In genomic region chr19:17455711-17456123, GRCh38 we compare ENCODE assay signal across 19 cellular contexts. TPM values are rescaled to one million over a fixed set of nuclear protein-coding genes. Genes with fewer than 3 reads are reported as not detected.
DNase-seq lines count a peak whose midpoint lies in the region; ATAC-seq, FAIRE-seq and TF ChIP-seq lines count a peak whose summit lies in the region.
"Had no signal": no experiment of that assay in that cellular context is flagged by ENCODE, and none has a peak within 500 bp of the region (broad histone marks: within the 10 kb centered on the region; RNA-seq: fewer than 3 reads in every experiment).

No MANE protein-coding gene starts in this region.

- H3K27ac ChIP-seq in GM23338 (ENCODE audit: low read depth) (no peak overlapping the region), astrocyte (ENCODE audit: low read depth, low read length) (no peak overlapping the region), HepG2 (ENCODE audit: extremely low read length, insufficient read depth, low read length) (no peak overlapping the region)
- H3K27ac ChIP-seq: coronary artery, lower lobe of right lung had no signal

- H3K4me1 ChIP-seq in GM23338 (ENCODE audit: insufficient read depth), result peaks cover 12% of the 10 kb centered on the region
- H3K4me1 ChIP-seq in astrocyte (ENCODE audit: insufficient read depth, low read length), result no peaks in the 10 kb centered on the region
- H3K4me1 ChIP-seq in HepG2 (ENCODE audit: insufficient read depth, low read length), result no peaks in the 10 kb centered on the region
- H3K4me1 ChIP-seq: lower lobe of right lung had no signal

- no peak overlapping the region for H3K27ac Mint-ChIP-seq in GM23338
- no peak overlapping the region for H3K27ac Mint-ChIP-seq in astrocyte (ENCODE audit: unreplicated experiment)
- H3K27ac Mint-ChIP-seq in immature natural killer cell, result no peak overlapping the region
- H3K27ac Mint-ChIP-seq: natural killer cell; T-helper 2 cell treated with Interferon-gamma antibody and Interleukin-4, amounts not matched to agents 5 μg/mL and 100 μg/mL, for 36 hours had no signal

- CTCF ChIA-PET in HepG2 (lab: Yijun Ruan, JAX; ENCODE audit: low intra/inter-chr PET ratio, low total read pairs), result no interaction called here

- H3K9me3 ChIP-seq in astrocyte (ENCODE audit: insufficient read depth, low read depth, low read length) (peaks cover 2% of the 10 kb centered on the region), HepG2 (ENCODE audit: low read length) (no peaks in the 10 kb centered on the region), MG63 (no peaks in the 10 kb centered on the region; the same call in 1 of the 2 replicates)
- H3K9me3 ChIP-seq: lower lobe of right lung had no signal

- H4K20me1 ChIP-seq in GM23338 (replicated peaks; ENCODE audit: insufficient read depth), result no peaks in the 10 kb centered on the region
- H4K20me1 ChIP-seq in astrocyte (ENCODE audit: insufficient read depth, low read length), result no peaks in the 10 kb centered on the region
- H4K20me1 ChIP-seq in HepG2 (ENCODE audit: insufficient read depth, low read length), result no peaks in the 10 kb centered on the region

- H3K36me3 Mint-ChIP-seq in GM23338 (ENCODE audit: low read depth) (no peaks in the 10 kb centered on the region; the same call in 2 of the 3 replicates), astrocyte (ENCODE audit: low read depth, unreplicated experiment) (no peaks in the 10 kb centered on the region), immature natural killer cell (no peaks in the 10 kb centered on the region)
- H3K36me3 Mint-ChIP-seq: natural killer cell had no signal

- TF ChIP-seq CTCF in GM23338 (conservative IDR thresholded peaks at IDR 0.05; ENCODE audit: low read depth in 2 of 2) (no peak), astrocyte (IDR thresholded peaks at IDR 0.05; ENCODE audit: insufficient read depth, low read depth, low read length) (no peak), HepG2 (CRISPR knock-in tag; IDR thresholded peaks at IDR 0.05) (no peak; the same call in 1 of the 2 replicates)

- no peaks in the 10 kb centered on the region for H3K79me2 ChIP-seq in GM23338 (replicated peaks; ENCODE audit: insufficient read depth)
- H3K79me2 ChIP-seq in astrocyte (ENCODE audit: insufficient read depth, low read length), result no peaks in the 10 kb centered on the region
- H3K79me2 ChIP-seq in HepG2 (ENCODE audit: insufficient read depth, low read length), result no peaks in the 10 kb centered on the region

- H3K4me3 Mint-ChIP-seq in GM23338, result no peak overlapping the region
- H3K4me3 Mint-ChIP-seq in astrocyte (ENCODE audit: unreplicated experiment), result no peak overlapping the region
- no peak overlapping the region for H3K4me3 Mint-ChIP-seq in immature natural killer cell
- H3K4me3 Mint-ChIP-seq: natural killer cell; T-helper 2 cell treated with Interferon-gamma antibody and Interleukin-4, amounts not matched to agents 5 μg/mL and 100 μg/mL, for 36 hours had no signal

- no peak for TF ChIP-seq EP300 in HepG2 (IDR thresholded peaks at IDR 0.05; ENCODE audit: low read depth in 2 of 2, low read length in 2 of 2)
- TF ChIP-seq EP300 in HepG2 (CRISPR knock-in tag; IDR thresholded peaks at IDR 0.05; ENCODE audit: borderline replicate concordance), result no peak

- FAIRE-seq in astrocyte (lab: Jason Lieb, UNC) (no peak), HepG2 (lab: Jason Lieb, UNC) (no peak)
- FAIRE-seq: D721Med, frontal cortex, GM18507 had no signal

- H3F3A ChIP-seq in GM23338 (replicated peaks; ENCODE audit: low read depth), result peaks cover 3% of the 10 kb centered on the region; the same call in 1 of the 2 replicates

- H3K4me3 ChIP-seq in GM23338 (peak overlapping the region; percentile 46), astrocyte (ENCODE audit: insufficient read depth, low read depth, low read length) (no peak overlapping the region), HepG2 (replicated peaks in 1 of 3; ENCODE audit: insufficient read depth in 1 of 3, low read depth in 2 of 3, low read length in 3 of 3) (no peak overlapping the region), MG63 (no peak overlapping the region)
- H3K4me3 ChIP-seq: coronary artery, lower lobe of right lung had no signal

- no peak for TF ChIP-seq POLR2A in HepG2 (IDR thresholded peaks at IDR 0.05; ENCODE audit: insufficient read depth in 1 of 2, low read depth in 2 of 2, low read length in 2 of 2)

- POLR2A ChIA-PET in HepG2 (lab: Yijun Ruan, JAX), result no interaction called here

- H2AFZ ChIP-seq in GM23338, result peak overlapping the region; percentile 38; the same call in 1 of the 2 replicates
- H2AFZ ChIP-seq in astrocyte (ENCODE audit: low read depth, low read length), result peak overlapping the region; percentile 47
- H2AFZ ChIP-seq in HepG2 (ENCODE audit: low read length), result no peak overlapping the region

- H3K9me3 Mint-ChIP-seq in GM23338, result peaks cover 4% of the 10 kb centered on the region; the same call in 1 of the 3 replicates
- H3K9me3 Mint-ChIP-seq in astrocyte (ENCODE audit: unreplicated experiment), result no peaks in the 10 kb centered on the region
- no peaks in the 10 kb centered on the region for H3K9me3 Mint-ChIP-seq in immature natural killer cell
- H3K9me3 Mint-ChIP-seq: natural killer cell; T-helper 2 cell treated with Interferon-gamma antibody and Interleukin-4, amounts not matched to agents 5 μg/mL and 100 μg/mL, for 36 hours had no signal

- no peaks in the 10 kb centered on the region for H3K36me3 ChIP-seq in GM23338 (ENCODE audit: insufficient read depth)
- H3K36me3 ChIP-seq in astrocyte (ENCODE audit: insufficient read depth, low read length), result no peaks in the 10 kb centered on the region
- H3K36me3 ChIP-seq in HepG2 (replicated peaks in 1 of 2; ENCODE audit: control insufficient read depth in 1 of 2, insufficient read depth in 2 of 2, low read length in 2 of 2), result no peaks in the 10 kb centered on the region
- H3K36me3 ChIP-seq in MG63, result no peaks in the 10 kb centered on the region
- H3K36me3 ChIP-seq: lower lobe of right lung had no signal

- ATAC-seq in GM23338, result peak; percentile 40
- ATAC-seq in HepG2, result peak; percentile 27; the same call in 2 of the 3 replicates
- no peak for ATAC-seq in GM21423 (IDR thresholded peaks at IDR 0.05; ENCODE audit: unreplicated experiment)

- H3K9ac ChIP-seq in astrocyte (ENCODE audit: low read length), result no peak overlapping the region
- no peak overlapping the region for H3K9ac ChIP-seq in HepG2 (ENCODE audit: insufficient read depth, low read depth, low read length)

- no TSS peak for BruUV-seq in HepG2 (replicated peaks; lab: Mats Ljungman, UMichigan)

- no peaks in the 10 kb centered on the region for H3K9me2 ChIP-seq in GM23338 (ENCODE audit: insufficient read depth)

- H3K4me1 Mint-ChIP-seq in GM23338 (peaks cover 10% of the 10 kb centered on the region), astrocyte (ENCODE audit: low read depth, unreplicated experiment) (no peaks in the 10 kb centered on the region), immature natural killer cell (peaks cover 2 to 4% of the 10 kb centered on the region in 2 donors)
- H3K4me1 Mint-ChIP-seq: natural killer cell had no signal

- in situ Hi-C loops in HepG2 (cut with HindIII; ENCODE audit: extremely low pct_ligation_motif_present, low pct_unique_long_range_greater_than_20kb), result loop anchor here (10.0 kb wide), 1 partner anchor 119 kb away; no protein-coding TSS in a partner anchor

- intact Hi-C loops in HepG2 (cut with micrococcal nuclease; ENCODE audit: unreplicated experiment), result no loop called here

- H3K27me3 ChIP-seq in GM23338 (ENCODE audit: insufficient read depth), result peaks cover 43% of the 10 kb centered on the region
- H3K27me3 ChIP-seq in astrocyte (ENCODE audit: insufficient read depth, low read length), result peaks cover 20% of the 10 kb centered on the region
- H3K27me3 ChIP-seq in HepG2 (ENCODE audit: control insufficient read depth in 1 of 2, insufficient read depth in 2 of 2, low read length in 2 of 2), result peaks cover 4 to 25% of the 10 kb centered on the region in 2 experiments; a peak in 4 of 5 replicates
- peaks cover 34% of the 10 kb centered on the region for H3K27me3 ChIP-seq in MG63

- peaks cover 27% of the 10 kb centered on the region for H3K27me3 Mint-ChIP-seq in GM23338 (ENCODE audit: insufficient read depth, low read depth, poor library complexity)
- peaks cover 33% of the 10 kb centered on the region for H3K27me3 Mint-ChIP-seq in astrocyte (ENCODE audit: low read depth, unreplicated experiment)
- peaks cover 13 to 29% (median 25%) of the 10 kb centered on the region in 3 donors for H3K27me3 Mint-ChIP-seq in immature natural killer cell (ENCODE audit: low read depth in 3 of 3)

- WGBS in HepG2 (ENCODE audit: low lambda C conversion rate), result no CpG with 5 or more reads among the region's 35 CpGs

- DNase-seq in AG20443 (ENCODE audit: low spot score), result peak; percentile 31
- peak; percentile 55 for DNase-seq in GM23338 (ENCODE audit: low spot score)
- DNase-seq in astrocyte (ENCODE audit: low read depth), result no peak
- DNase-seq in HepG2 (ENCODE audit: low spot score), result no peak
- DNase-seq in stimulated activated naive CD4-positive, alpha-beta T cell (lab: John Stamatoyannopoulos, UW), result no peak
- DNase-seq in MG63, result no peak
- DNase-seq in immature natural killer cell, result no peak
- DNase-seq: activated CD8-positive, alpha-beta memory T cell treated with anti-CD3 and anti-CD28 coated beads, Interleukin-2, amount 50 U/mL, for 4 hours; lower lobe of right lung; natural killer cell; NCI-H1048; Right ventricle myocardium superior; substantia nigra had no signal

- peak overlapping the region; percentile 69 for H3K4me2 ChIP-seq in GM23338
- H3K4me2 ChIP-seq in astrocyte (ENCODE audit: low read length), result no peak overlapping the region
- H3K4me2 ChIP-seq in HepG2 (ENCODE audit: low read depth, low read length), result no peak overlapping the region

- TF ChIP-seq RAD21 in HepG2 (CRISPR knock-in tag; IDR thresholded peaks at IDR 0.05), result no peak

RNA-seq across cellular contexts. Expression of gene NXNL1, which starts 5.0 kb away (rescaled TPM):
- not detected in 2 replicates for total RNA-seq in GM23338 (2014; rRNA removed; shearing (Covaris generic))
- polyA plus RNA-seq in GM23338 (2016; fragmentation: Nextera tagmentation; extraction: Ambion mirVana) (not detected in 2 replicates), HepG2 (2011; rRNA removed) (not detected in 2 replicates), immature natural killer cell (not detected)
- total RNA-seq in astrocyte (not detected in 2 replicates), HepG2 (2016; rRNA removed; fragmentation: Illumina TruSeq; extraction: Trizol) (not detected in 2 replicates)
- total RNA-seq in HepG2 (2016; cell fraction: cytosol; rRNA removed; fragmentation: Illumina TruSeq; extraction: Trizol; ENCODE audit: low read depth), result not detected in 2 replicates
- total RNA-seq in HepG2 (2016; cell fraction: insoluble cytoplasmic fraction; rRNA removed; fragmentation: Illumina TruSeq; extraction: Trizol), result not detected in 2 replicates
- not detected in 2 replicates for total RNA-seq in HepG2 (2016; cell fraction: membrane; rRNA removed; fragmentation: Illumina TruSeq; extraction: Trizol)
- total RNA-seq in HepG2 (2016; cell fraction: nucleus; rRNA removed; fragmentation: Illumina TruSeq; extraction: Trizol), result not detected in 2 replicates
- polyA plus RNA-seq in HepG2 (2011; cell fraction: cytosol; rRNA removed), result not detected in 2 replicates
- not detected in 2 replicates for polyA plus RNA-seq in HepG2 (2011; cell fraction: nucleus; rRNA removed)
- polyA plus RNA-seq in HepG2 (2012), result not detected in 2 replicates
- not detected in 2 replicates for polyA plus RNA-seq in HepG2 (2016; cell fraction: cytosol; fragmentation: Illumina TruSeq; extraction: Trizol; ENCODE audit: low read depth)
- polyA plus RNA-seq in HepG2 (2016; cell fraction: insoluble cytoplasmic fraction; fragmentation: Illumina TruSeq; extraction: Trizol; ENCODE audit: low read depth), result not detected in 2 replicates
- not detected in 2 replicates for polyA plus RNA-seq in HepG2 (2016; cell fraction: membrane; fragmentation: Illumina TruSeq; extraction: Trizol; ENCODE audit: low read depth)
- not detected in 2 replicates for polyA plus RNA-seq in HepG2 (2016; cell fraction: nucleus; fragmentation: Illumina TruSeq; extraction: Trizol; ENCODE audit: insufficient read depth, low read depth)
- not detected in 2 replicates for polyA minus RNA-seq in HepG2 (2011; rRNA and poly(A)+ RNA removed; ENCODE audit: low replicate concordance)
- not detected in 2 replicates for polyA minus RNA-seq in HepG2 (2011; cell fraction: cytosol; rRNA and poly(A)+ RNA removed)
- polyA minus RNA-seq in HepG2 (2011; cell fraction: nucleus; rRNA and poly(A)+ RNA removed), result not detected in 2 replicates
- not detected in 2 replicates for total RNA-seq in MG63 (2014; rRNA removed; shearing (Covaris generic); ENCODE audit: low replicate concordance)
- total RNA-seq: frontal cortex, lower lobe of right lung, natural killer cell had no signal

RNA-seq across cellular contexts. Expression of gene TMEM221, which starts 7.2 kb away (rescaled TPM):
- 0.90 and 1.8 TPM in 2 replicates for total RNA-seq in GM23338 (2014; rRNA removed; shearing (Covaris generic))
- polyA plus RNA-seq in GM23338 (2016; fragmentation: Nextera tagmentation; extraction: Ambion mirVana), result 0.40 and 1.8 TPM in 2 replicates
- 0.19 and 0.23 TPM in 2 replicates for total RNA-seq in astrocyte
- 0.55 and 0.77 TPM in 2 replicates for total RNA-seq in HepG2 (2016; rRNA removed; fragmentation: Illumina TruSeq; extraction: Trizol)
- total RNA-seq in HepG2 (2016; cell fraction: cytosol; rRNA removed; fragmentation: Illumina TruSeq; extraction: Trizol; ENCODE audit: low read depth), result 0.51 and 0.53 TPM in 2 replicates
- total RNA-seq in HepG2 (2016; cell fraction: insoluble cytoplasmic fraction; rRNA removed; fragmentation: Illumina TruSeq; extraction: Trizol), result 0.39 and 0.50 TPM in 2 replicates
- total RNA-seq in HepG2 (2016; cell fraction: membrane; rRNA removed; fragmentation: Illumina TruSeq; extraction: Trizol), result 0.46 and 0.62 TPM in 2 replicates
- 0.94 and 1.4 TPM in 2 replicates for total RNA-seq in HepG2 (2016; cell fraction: nucleus; rRNA removed; fragmentation: Illumina TruSeq; extraction: Trizol)
- 0.27 and 0.33 TPM in 2 replicates for polyA plus RNA-seq in HepG2 (2011; rRNA removed)
- polyA plus RNA-seq in HepG2 (2011; cell fraction: cytosol; rRNA removed), result 0.19 and 0.24 TPM in 2 replicates
- polyA plus RNA-seq in HepG2 (2011; cell fraction: nucleus; rRNA removed), result 0.61 and 0.64 TPM in 2 replicates
- polyA plus RNA-seq in HepG2 (2012), result 0.43 and 0.50 TPM in 2 replicates
- 0.25 and 0.32 TPM in 2 replicates for polyA plus RNA-seq in HepG2 (2016; cell fraction: cytosol; fragmentation: Illumina TruSeq; extraction: Trizol; ENCODE audit: low read depth)
- polyA plus RNA-seq in HepG2 (2016; cell fraction: insoluble cytoplasmic fraction; fragmentation: Illumina TruSeq; extraction: Trizol; ENCODE audit: low read depth), result 0.28 and 0.31 TPM in 2 replicates
- 0.24 and 0.40 TPM in 2 replicates for polyA plus RNA-seq in HepG2 (2016; cell fraction: membrane; fragmentation: Illumina TruSeq; extraction: Trizol; ENCODE audit: low read depth)
- polyA plus RNA-seq in HepG2 (2016; cell fraction: nucleus; fragmentation: Illumina TruSeq; extraction: Trizol; ENCODE audit: insufficient read depth, low read depth), result 1.3 and 2.0 TPM in 2 replicates
- polyA minus RNA-seq in HepG2 (2011; rRNA and poly(A)+ RNA removed; ENCODE audit: low replicate concordance), result 0.14 and 0.36 TPM in 2 replicates
- not detected in 2 replicates for polyA minus RNA-seq in HepG2 (2011; cell fraction: cytosol; rRNA and poly(A)+ RNA removed)
- polyA minus RNA-seq in HepG2 (2011; cell fraction: nucleus; rRNA and poly(A)+ RNA removed), result 0.52 TPM in 1 of 2 replicates, not detected in the other
- total RNA-seq in MG63 (2014; rRNA removed; shearing (Covaris generic); ENCODE audit: low replicate concordance), result not detected in 2 replicates
- under 1 TPM in 1 of 3 donors, not detected in 2; 0.24 TPM for polyA plus RNA-seq in immature natural killer cell
- total RNA-seq: lower lobe of right lung, natural killer cell had no signal

RNA-seq across cellular contexts. Expression of gene SLC27A1, which starts 14.6 kb away (rescaled TPM):
- 9.3 and 11.6 TPM in 2 replicates for total RNA-seq in GM23338 (2014; rRNA removed; shearing (Covaris generic))
- polyA plus RNA-seq in GM23338 (2016; fragmentation: Nextera tagmentation; extraction: Ambion mirVana) (2.1 and 3.5 TPM in 2 replicates), HepG2 (2011; rRNA removed) (8.7 and 8.8 TPM in 2 replicates), immature natural killer cell (10 to 100 TPM in 2 of 3 donors, 1 to 10 TPM in 1; 9.7 to 15.9 (median 15.3) TPM)
- total RNA-seq in astrocyte (9.5 and 10.5 TPM in 2 replicates), HepG2 (2016; rRNA removed; fragmentation: Illumina TruSeq; extraction: Trizol) (1.7 and 4.1 TPM in 2 replicates)
- 0.71 and 0.79 TPM in 2 replicates for total RNA-seq in HepG2 (2016; cell fraction: cytosol; rRNA removed; fragmentation: Illumina TruSeq; extraction: Trizol; ENCODE audit: low read depth)
- 1.7 and 4.7 TPM in 2 replicates for total RNA-seq in HepG2 (2016; cell fraction: insoluble cytoplasmic fraction; rRNA removed; fragmentation: Illumina TruSeq; extraction: Trizol)
- 1.8 and 2.2 TPM in 2 replicates for total RNA-seq in HepG2 (2016; cell fraction: membrane; rRNA removed; fragmentation: Illumina TruSeq; extraction: Trizol)
- 4.2 and 7.1 TPM in 2 replicates for total RNA-seq in HepG2 (2016; cell fraction: nucleus; rRNA removed; fragmentation: Illumina TruSeq; extraction: Trizol)
- polyA plus RNA-seq in HepG2 (2011; cell fraction: cytosol; rRNA removed), result 5.6 and 8.5 TPM in 2 replicates
- 30.2 and 36.7 TPM in 2 replicates for polyA plus RNA-seq in HepG2 (2011; cell fraction: nucleus; rRNA removed)
- polyA plus RNA-seq in HepG2 (2012), result 4.1 and 6.3 TPM in 2 replicates
- polyA plus RNA-seq in HepG2 (2016; cell fraction: cytosol; fragmentation: Illumina TruSeq; extraction: Trizol; ENCODE audit: low read depth), result 0.52 and 0.53 TPM in 2 replicates
- polyA plus RNA-seq in HepG2 (2016; cell fraction: insoluble cytoplasmic fraction; fragmentation: Illumina TruSeq; extraction: Trizol; ENCODE audit: low read depth), result 1.3 and 1.7 TPM in 2 replicates
- polyA plus RNA-seq in HepG2 (2016; cell fraction: membrane; fragmentation: Illumina TruSeq; extraction: Trizol; ENCODE audit: low read depth), result 0.94 and 1.2 TPM in 2 replicates
- 9.9 and 10.8 TPM in 2 replicates for polyA plus RNA-seq in HepG2 (2016; cell fraction: nucleus; fragmentation: Illumina TruSeq; extraction: Trizol; ENCODE audit: insufficient read depth, low read depth)
- polyA minus RNA-seq in HepG2 (2011; rRNA and poly(A)+ RNA removed; ENCODE audit: low replicate concordance), result 1.1 and 18.4 TPM in 2 replicates
- 7.5 and 11.5 TPM in 2 replicates for polyA minus RNA-seq in HepG2 (2011; cell fraction: cytosol; rRNA and poly(A)+ RNA removed)
- 5.5 and 9.3 TPM in 2 replicates for polyA minus RNA-seq in HepG2 (2011; cell fraction: nucleus; rRNA and poly(A)+ RNA removed)
- total RNA-seq in MG63 (2014; rRNA removed; shearing (Covaris generic); ENCODE audit: low replicate concordance), result 6.3 and 6.5 TPM in 2 replicates

RNA-seq across cellular contexts. Expression of gene MVB12A, which starts 35.9 kb away (rescaled TPM):
- total RNA-seq in GM23338 (2014; rRNA removed; shearing (Covaris generic)), result 49.9 and 60.3 TPM in 2 replicates
- 36.6 and 43.5 TPM in 2 replicates for polyA plus RNA-seq in GM23338 (2016; fragmentation: Nextera tagmentation; extraction: Ambion mirVana)
- total RNA-seq in astrocyte, result 41.0 and 50.1 TPM in 2 replicates
- 31.8 and 36.1 TPM in 2 replicates for total RNA-seq in HepG2 (2016; rRNA removed; fragmentation: Illumina TruSeq; extraction: Trizol)
- total RNA-seq in HepG2 (2016; cell fraction: cytosol; rRNA removed; fragmentation: Illumina TruSeq; extraction: Trizol; ENCODE audit: low read depth), result 30.1 and 30.6 TPM in 2 replicates
- total RNA-seq in HepG2 (2016; cell fraction: insoluble cytoplasmic fraction; rRNA removed; fragmentation: Illumina TruSeq; extraction: Trizol), result 30.0 and 39.0 TPM in 2 replicates
- 33.0 and 34.1 TPM in 2 replicates for total RNA-seq in HepG2 (2016; cell fraction: membrane; rRNA removed; fragmentation: Illumina TruSeq; extraction: Trizol)
- total RNA-seq in HepG2 (2016; cell fraction: nucleus; rRNA removed; fragmentation: Illumina TruSeq; extraction: Trizol), result 18.9 and 22.8 TPM in 2 replicates
- 35.7 and 37.3 TPM in 2 replicates for polyA plus RNA-seq in HepG2 (2011; rRNA removed)
- 26.1 and 39.6 TPM in 2 replicates for polyA plus RNA-seq in HepG2 (2011; cell fraction: cytosol; rRNA removed)
- 45.3 and 45.4 TPM in 2 replicates for polyA plus RNA-seq in HepG2 (2011; cell fraction: nucleus; rRNA removed)
- polyA plus RNA-seq in HepG2 (2012), result 14.4 and 20.3 TPM in 2 replicates
- 28.7 and 28.8 TPM in 2 replicates for polyA plus RNA-seq in HepG2 (2016; cell fraction: cytosol; fragmentation: Illumina TruSeq; extraction: Trizol; ENCODE audit: low read depth)
- polyA plus RNA-seq in HepG2 (2016; cell fraction: insoluble cytoplasmic fraction; fragmentation: Illumina TruSeq; extraction: Trizol; ENCODE audit: low read depth), result 35.0 and 39.7 TPM in 2 replicates
- polyA plus RNA-seq in HepG2 (2016; cell fraction: membrane; fragmentation: Illumina TruSeq; extraction: Trizol; ENCODE audit: low read depth), result 28.9 and 34.5 TPM in 2 replicates
- polyA plus RNA-seq in HepG2 (2016; cell fraction: nucleus; fragmentation: Illumina TruSeq; extraction: Trizol; ENCODE audit: insufficient read depth, low read depth), result 45.9 and 46.3 TPM in 2 replicates
- 24.7 and 47.5 TPM in 2 replicates for polyA minus RNA-seq in HepG2 (2011; rRNA and poly(A)+ RNA removed; ENCODE audit: low replicate concordance)
- polyA minus RNA-seq in HepG2 (2011; cell fraction: cytosol; rRNA and poly(A)+ RNA removed), result 10.8 and 16.3 TPM in 2 replicates
- polyA minus RNA-seq in HepG2 (2011; cell fraction: nucleus; rRNA and poly(A)+ RNA removed), result 13.8 and 16.9 TPM in 2 replicates
- total RNA-seq in MG63 (2014; rRNA removed; shearing (Covaris generic); ENCODE audit: low replicate concordance), result 28.8 and 78.4 TPM in 2 replicates
- 10 to 100 TPM; 35.8 to 43.6 (median 36.3) TPM for polyA plus RNA-seq in immature natural killer cell

RNA-seq across cellular contexts. Expression of gene BST2, which starts 50.3 kb away (rescaled TPM):
- total RNA-seq in GM23338 (2014; rRNA removed; shearing (Covaris generic)), result 28.9 and 33.9 TPM in 2 replicates
- polyA plus RNA-seq in GM23338 (2016; fragmentation: Nextera tagmentation; extraction: Ambion mirVana), result 22.0 and 24.9 TPM in 2 replicates
- 301 and 376 TPM in 2 replicates for total RNA-seq in astrocyte
- total RNA-seq in HepG2 (2016; rRNA removed; fragmentation: Illumina TruSeq; extraction: Trizol), result 39.1 and 58.8 TPM in 2 replicates
- total RNA-seq in HepG2 (2016; cell fraction: cytosol; rRNA removed; fragmentation: Illumina TruSeq; extraction: Trizol; ENCODE audit: low read depth), result 13.2 and 16.4 TPM in 2 replicates
- total RNA-seq in HepG2 (2016; cell fraction: insoluble cytoplasmic fraction; rRNA removed; fragmentation: Illumina TruSeq; extraction: Trizol), result 39.2 and 64.4 TPM in 2 replicates
- 23.1 TPM in 2 replicates for total RNA-seq in HepG2 (2016; cell fraction: membrane; rRNA removed; fragmentation: Illumina TruSeq; extraction: Trizol)
- total RNA-seq in HepG2 (2016; cell fraction: nucleus; rRNA removed; fragmentation: Illumina TruSeq; extraction: Trizol), result 45.3 and 48.7 TPM in 2 replicates
- polyA plus RNA-seq in HepG2 (2011; rRNA removed), result 93.8 and 105 TPM in 2 replicates
- 120 and 135 TPM in 2 replicates for polyA plus RNA-seq in HepG2 (2011; cell fraction: cytosol; rRNA removed)
- 45.7 and 55.1 TPM in 2 replicates for polyA plus RNA-seq in HepG2 (2011; cell fraction: nucleus; rRNA removed)
- polyA plus RNA-seq in HepG2 (2012), result 40.8 and 80.1 TPM in 2 replicates
- 20.8 and 22.8 TPM in 2 replicates for polyA plus RNA-seq in HepG2 (2016; cell fraction: cytosol; fragmentation: Illumina TruSeq; extraction: Trizol; ENCODE audit: low read depth)
- 52.4 and 55.4 TPM in 2 replicates for polyA plus RNA-seq in HepG2 (2016; cell fraction: insoluble cytoplasmic fraction; fragmentation: Illumina TruSeq; extraction: Trizol; ENCODE audit: low read depth)
- polyA plus RNA-seq in HepG2 (2016; cell fraction: membrane; fragmentation: Illumina TruSeq; extraction: Trizol; ENCODE audit: low read depth), result 30.0 and 30.4 TPM in 2 replicates
- 103 and 116 TPM in 2 replicates for polyA plus RNA-seq in HepG2 (2016; cell fraction: nucleus; fragmentation: Illumina TruSeq; extraction: Trizol; ENCODE audit: insufficient read depth, low read depth)
- 56.6 and 402 TPM in 2 replicates for polyA minus RNA-seq in HepG2 (2011; rRNA and poly(A)+ RNA removed; ENCODE audit: low replicate concordance)
- polyA minus RNA-seq in HepG2 (2011; cell fraction: cytosol; rRNA and poly(A)+ RNA removed), result 23.0 and 24.4 TPM in 2 replicates
- polyA minus RNA-seq in HepG2 (2011; cell fraction: nucleus; rRNA and poly(A)+ RNA removed), result 13.5 and 26.4 TPM in 2 replicates
- 128 and 138 TPM in 2 replicates for total RNA-seq in MG63 (2014; rRNA removed; shearing (Covaris generic); ENCODE audit: low replicate concordance)
- polyA plus RNA-seq in immature natural killer cell, result 100 to 1,000 TPM; 326 to 394 (median 383) TPM

Comparison
In these comparisons a context has a peak if more than half of its experiments do, and no peak if none do; other contexts are left out.
1. DNase-seq: peak in AG20443 (single experiment) and GM23338 (single experiment); none in astrocyte (single experiment), HepG2 (single experiment), stimulated activated naive CD4-positive, alpha-beta T cell (0 of 6), MG63 (single experiment) and immature natural killer cell (0 of 3).